ENCODE assay signal across 13 cellular contexts in genomic region chr11:27688076-27688475, GRCh38. TPM values are rescaled to one million over a fixed set of nuclear protein-coding genes. Genes with fewer than 3 reads are reported as not detected.
"Had no signal": no experiment of that assay in that cellular context is flagged by ENCODE, and none has a peak within 500 bp of the region (broad histone marks: within the 10 kb centered on the region; RNA-seq: fewer than 3 reads in every experiment).

No MANE protein-coding gene starts in this region.

- H3K27me3 ChIP-seq: breast epithelium, esophagus muscularis mucosa, left lung, testis, uterus had no signal

- DNase-seq: activated CD4-positive, alpha-beta memory T cell treated with anti-CD3 and anti-CD28 coated beads, Interleukin-2, amount 10 ng/mL, durations not matched to agents 7 days and 5 days; activated CD4-positive, alpha-beta T cell treated with anti-CD3 and anti-CD28 coated beads for 36 hours; activated T-cell treated with anti-CD3 and anti-CD28 coated beads, Interleukin-2, amount 50 U/mL, for 72 hours; aorta; left lung; stimulated activated naive CD8-positive, alpha-beta T cell treated with anti-CD3 and anti-CD28 coated beads, Interleukin-15, Interleukin-2, amounts not matched to agents 100 U/mL and 50 U/mL, for 24 hours; T-helper 9 cell; testis; uterus had no signal

- H3K4me3 ChIP-seq: breast epithelium, esophagus muscularis mucosa, left lung, psoas muscle, testis, uterus had no signal

- H3K27ac ChIP-seq: breast epithelium, esophagus muscularis mucosa, left lung, psoas muscle, testis, uterus had no signal

- H3K4me1 ChIP-seq: breast epithelium, esophagus muscularis mucosa, left lung, psoas muscle, testis, uterus had no signal

- H3K36me3 ChIP-seq: breast epithelium, esophagus muscularis mucosa, left lung, uterus had no signal

- H3K9me3 ChIP-seq: breast epithelium, esophagus muscularis mucosa, left lung, psoas muscle, testis, uterus had no signal

RNA-seq across cellular contexts. Expression of gene BDNF, which starts 12.2 kb away (rescaled TPM):
- total RNA-seq: activated CD4-positive, alpha-beta memory T cell treated with anti-CD3 and anti-CD28 coated beads, Interleukin-2, amount 10 ng/mL, durations not matched to agents 7 days and 5 days; activated CD4-positive, alpha-beta T cell treated with anti-CD3 and anti-CD28 coated beads for 36 hours; activated T-cell treated with anti-CD3 and anti-CD28 coated beads, Interleukin-2, amount 50 U/mL, for 72 hours; natural killer cell treated with Interleukin-12 subunit alpha and Interleukin-12 subunit beta and Interleukin-15 and Interleukin-18, amount 100 ng/mL, for 72 hours had no signal
